Comparison of ENCODE assay signal across 1 cellular context in genomic region chr7:155782466-155782865, GRCh38.
TF ChIP-seq lines count a peak whose summit lies in the region.

No MANE protein-coding gene starts in this region.

TF ChIP-seq in GM12878, 131 proteins besides CTCF, POLR2A, EP300 and RAD21 (continued from another document):
- no peak for TF ChIP-seq CUX1 (IDR thresholded peaks at IDR 0.05; ENCODE audit: insufficient replicate concordance, low read depth, low read length)
- TF ChIP-seq BHLHE40 (IDR thresholded peaks at IDR 0.05; ENCODE audit: borderline replicate concordance in 1 of 2, low read depth in 2 of 2, low read length in 1 of 2), result no peak
